1 cellular context compared by ENCODE assay signal in the genomic region with DNA sequence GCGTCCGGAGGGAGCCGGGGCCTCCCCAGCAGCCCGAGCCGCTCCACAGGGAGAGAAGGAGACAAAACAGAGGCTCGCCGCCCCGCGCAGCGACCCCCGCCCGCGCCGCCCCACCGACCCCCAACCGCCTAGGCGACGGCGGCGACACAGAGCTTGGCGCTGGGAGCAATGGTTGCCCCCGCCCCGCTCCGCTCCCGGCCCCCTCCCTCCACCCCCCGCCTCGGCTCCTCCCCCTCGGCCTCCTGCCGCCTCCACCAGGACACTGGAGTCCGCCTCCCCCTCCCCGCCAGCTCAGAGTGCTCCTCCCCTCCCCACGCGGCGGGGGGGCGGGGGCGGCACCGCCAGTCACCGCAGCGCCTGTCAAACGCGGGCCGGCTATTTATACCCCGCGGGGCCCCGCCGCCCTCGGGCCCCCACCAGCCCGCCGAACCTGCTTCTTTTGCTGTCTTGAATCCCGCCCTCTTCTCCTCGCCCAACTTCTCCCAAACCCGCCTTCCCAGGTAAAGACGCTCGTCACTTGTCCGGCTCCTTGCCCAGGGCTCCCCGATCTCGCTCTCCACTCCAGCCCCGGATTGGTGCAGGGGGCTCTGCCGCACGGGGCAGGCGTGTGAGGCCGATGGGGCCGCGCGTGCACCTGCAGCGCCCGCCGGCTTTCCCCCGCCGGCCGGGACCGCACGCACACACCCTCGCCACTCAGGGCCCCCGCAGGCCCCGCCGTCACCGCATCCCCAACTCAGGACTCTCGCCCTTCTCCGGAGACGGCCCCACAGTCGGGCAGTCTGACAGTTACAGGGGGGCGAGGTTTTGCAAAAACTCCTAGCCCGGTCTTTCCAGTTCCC.
TF ChIP-seq lines count a peak whose summit lies in the region.

Gene ELF2 (minus strand): TSS at position 170 of the 839 bp plus-strand sequence. CDS start 39,517 bp downstream, outside the sequence.

TF ChIP-seq in HepG2, 621 proteins besides CTCF, POLR2A, EP300 and RAD21 (continued from another document and continues in another):
- TF ChIP-seq THRA (CRISPR knock-in tag; IDR thresholded peaks at IDR 0.05; ENCODE audit: borderline replicate concordance) (no peak), ZGPAT (CRISPR knock-in tag; IDR thresholded peaks at IDR 0.05) (peak; percentile 5; the same call in 1 of the 2 replicates), ZNF891 (CRISPR knock-in tag; IDR thresholded peaks at IDR 0.05) (no peak), PATZ1 (CRISPR knock-in tag; IDR thresholded peaks at IDR 0.05) (peak; percentile 97), KDM5B (CRISPR knock-in tag; IDR thresholded peaks at IDR 0.05; ENCODE audit: borderline replicate concordance) (0 out of 2 replicates have a peak, but pooled peaks have one; percentile 14), ZNF256 (CRISPR knock-in tag; conservative IDR thresholded peaks at IDR 0.05) (no peak), AHR (CRISPR knock-in tag; IDR thresholded peaks at IDR 0.05) (no peak), KLF16 (CRISPR knock-in tag; IDR thresholded peaks at IDR 0.05) (peak in 1 of 2 experiments; percentile 54; a peak in 1 of 4 replicates), TGIF2 (CRISPR knock-in tag; IDR thresholded peaks at IDR 0.05) (peak; percentile 91), MAZ (IDR thresholded peaks at IDR 0.05; ENCODE audit: borderline replicate concordance, low read depth, low read length) (peak; percentile 77), MAZ (CRISPR knock-in tag; IDR thresholded peaks at IDR 0.05; ENCODE audit: low read depth) (no peak), NKX3-1 (CRISPR knock-in tag; IDR thresholded peaks at IDR 0.05) (peak; percentile 14; the same call in 1 of the 2 replicates), FOXK1 (CRISPR knock-in tag; IDR thresholded peaks at IDR 0.05; ENCODE audit: borderline replicate concordance, low read depth) (no peak), ARID3A (IDR thresholded peaks at IDR 0.05; ENCODE audit: low read depth, low read length) (no peak), NFIB (CRISPR knock-in tag; IDR thresholded peaks at IDR 0.05; ENCODE audit: borderline replicate concordance) (0 out of 2 replicates have a peak, but pooled peaks have one; percentile 5), E2F5 (CRISPR knock-in tag; conservative IDR thresholded peaks at IDR 0.05) (no peak), SP5 (CRISPR knock-in tag; IDR thresholded peaks at IDR 0.05; ENCODE audit: borderline replicate concordance, low read depth) (peak; percentile 88), ZNF263 (CRISPR knock-in tag; IDR thresholded peaks at IDR 0.05) (peak; percentile 55; the same call in 1 of the 2 replicates), ZNF768 (CRISPR knock-in tag; IDR thresholded peaks at IDR 0.05) (no peak), RELA (CRISPR knock-in tag; IDR thresholded peaks at IDR 0.05) (no peak), TP53 (CRISPR knock-in tag; conservative IDR thresholded peaks at IDR 0.05) (no peak), ZNF124 (CRISPR knock-in tag; IDR thresholded peaks at IDR 0.05) (no peak), SMAD3 (CRISPR knock-in tag; IDR thresholded peaks at IDR 0.05) (no peak), EEA1 (CRISPR knock-in tag; IDR thresholded peaks at IDR 0.05; ENCODE audit: borderline replicate concordance) (no peak), ZNF672 (CRISPR knock-in tag; IDR thresholded peaks at IDR 0.05) (no peak), SNAI1 (CRISPR knock-in tag; IDR thresholded peaks at IDR 0.05; ENCODE audit: borderline replicate concordance) (no peak), ELF1 (CRISPR knock-in tag; IDR thresholded peaks at IDR 0.05) (no peak), ZSCAN20 (CRISPR knock-in tag; IDR thresholded peaks at IDR 0.05; ENCODE audit: borderline replicate concordance) (0 out of 2 replicates have a peak, but pooled peaks have one; percentile 38), MEIS2 (CRISPR knock-in tag; IDR thresholded peaks at IDR 0.05) (peak; percentile 13; the same call in 1 of the 2 replicates), MYPOP (CRISPR knock-in tag; IDR thresholded peaks at IDR 0.05) (no peak), SRY (CRISPR knock-in tag; IDR thresholded peaks at IDR 0.05) (no peak), CBFB (CRISPR knock-in tag; IDR thresholded peaks at IDR 0.05) (0 out of 2 replicates have a peak, but pooled peaks have one; percentile 21), SRSF1 (optimal IDR thresholded peaks at IDR 0.05; ENCODE audit: low read depth, low read length) (peak; percentile 7), NONO (IDR thresholded peaks at IDR 0.05) (no peak), NONO (CRISPR knock-in tag; conservative IDR thresholded peaks at IDR 0.05) (no peak), ZNF121 (CRISPR knock-in tag; IDR thresholded peaks at IDR 0.05) (no peak), ZNF510 (CRISPR knock-in tag; IDR thresholded peaks at IDR 0.05; ENCODE audit: low read depth) (no peak), ZNF282 (IDR thresholded peaks at IDR 0.05; ENCODE audit: partially characterized antibody) (no peak), SAP130 (CRISPR knock-in tag; IDR thresholded peaks at IDR 0.05; ENCODE audit: low read depth) (peak; percentile 63), SOX13 (IDR thresholded peaks at IDR 0.05) (no peak), SOX13 (CRISPR knock-in tag; conservative IDR thresholded peaks at IDR 0.05 in 1 of 2, IDR thresholded peaks at IDR 0.05 in 1 of 2) (peak in 1 of 2 experiments; percentile 32; a peak in 1 of 4 replicates), ZNF17 (CRISPR knock-in tag; IDR thresholded peaks at IDR 0.05) (no peak), MIER3 (CRISPR knock-in tag; IDR thresholded peaks at IDR 0.05; ENCODE audit: borderline replicate concordance) (no peak), SRSF4 (IDR thresholded peaks at IDR 0.05; ENCODE audit: low read depth, low read length, poor library complexity, severe bottlenecking) (no peak), FOSL2 (CRISPR knock-in tag; IDR thresholded peaks at IDR 0.05) (0 out of 2 replicates have a peak, but pooled peaks have one; percentile 41), GABPB1 (CRISPR knock-in tag; IDR thresholded peaks at IDR 0.05) (0 out of 2 replicates have a peak, but pooled peaks have one; percentile 41), ZSCAN29 (CRISPR knock-in tag; conservative IDR thresholded peaks at IDR 0.05) (no peak), HDAC1 (CRISPR knock-in tag; IDR thresholded peaks at IDR 0.05) (peak; percentile 15; the same call in 1 of the 2 replicates), NFKB2 (CRISPR knock-in tag; IDR thresholded peaks at IDR 0.05; ENCODE audit: borderline replicate concordance) (peak; percentile 16; the same call in 1 of the 2 replicates), ZBTB14 (CRISPR knock-in tag; IDR thresholded peaks at IDR 0.05) (0 out of 2 replicates have a peak, but pooled peaks have one; percentile 25)
- TF ChIP-seq, protein P1, sequence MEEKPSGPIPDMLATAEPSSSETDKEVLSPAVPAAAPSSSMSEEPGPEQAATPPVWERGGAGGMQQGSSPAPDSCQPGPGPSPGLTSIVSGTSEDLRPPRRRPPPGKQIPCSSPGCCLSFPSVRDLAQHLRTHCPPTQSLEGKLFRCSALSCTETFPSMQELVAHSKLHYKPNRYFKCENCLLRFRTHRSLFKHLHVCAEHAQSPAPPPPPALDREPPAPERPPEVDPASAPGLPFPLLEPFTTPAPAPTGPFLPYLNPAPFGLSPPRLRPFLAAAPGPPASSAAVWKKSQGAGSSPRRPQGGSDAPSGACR (CRISPR knock-in tag; IDR thresholded peaks at IDR 0.05): 0 out of 2 replicates have a peak, but pooled peaks have one; percentile 58
- TF ChIP-seq, protein P2, sequence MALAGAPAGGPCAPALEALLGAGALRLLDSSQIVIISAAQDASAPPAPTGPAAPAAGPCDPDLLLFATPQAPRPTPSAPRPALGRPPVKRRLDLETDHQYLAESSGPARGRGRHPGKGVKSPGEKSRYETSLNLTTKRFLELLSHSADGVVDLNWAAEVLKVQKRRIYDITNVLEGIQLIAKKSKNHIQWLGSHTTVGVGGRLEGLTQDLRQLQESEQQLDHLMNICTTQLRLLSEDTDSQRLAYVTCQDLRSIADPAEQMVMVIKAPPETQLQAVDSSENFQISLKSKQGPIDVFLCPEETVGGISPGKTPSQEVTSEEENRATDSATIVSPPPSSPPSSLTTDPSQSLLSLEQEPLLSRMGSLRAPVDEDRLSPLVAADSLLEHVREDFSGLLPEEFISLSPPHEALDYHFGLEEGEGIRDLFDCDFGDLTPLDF (CRISPR knock-in tag; IDR thresholded peaks at IDR 0.05): no peak
- TF ChIP-seq, protein P3, sequence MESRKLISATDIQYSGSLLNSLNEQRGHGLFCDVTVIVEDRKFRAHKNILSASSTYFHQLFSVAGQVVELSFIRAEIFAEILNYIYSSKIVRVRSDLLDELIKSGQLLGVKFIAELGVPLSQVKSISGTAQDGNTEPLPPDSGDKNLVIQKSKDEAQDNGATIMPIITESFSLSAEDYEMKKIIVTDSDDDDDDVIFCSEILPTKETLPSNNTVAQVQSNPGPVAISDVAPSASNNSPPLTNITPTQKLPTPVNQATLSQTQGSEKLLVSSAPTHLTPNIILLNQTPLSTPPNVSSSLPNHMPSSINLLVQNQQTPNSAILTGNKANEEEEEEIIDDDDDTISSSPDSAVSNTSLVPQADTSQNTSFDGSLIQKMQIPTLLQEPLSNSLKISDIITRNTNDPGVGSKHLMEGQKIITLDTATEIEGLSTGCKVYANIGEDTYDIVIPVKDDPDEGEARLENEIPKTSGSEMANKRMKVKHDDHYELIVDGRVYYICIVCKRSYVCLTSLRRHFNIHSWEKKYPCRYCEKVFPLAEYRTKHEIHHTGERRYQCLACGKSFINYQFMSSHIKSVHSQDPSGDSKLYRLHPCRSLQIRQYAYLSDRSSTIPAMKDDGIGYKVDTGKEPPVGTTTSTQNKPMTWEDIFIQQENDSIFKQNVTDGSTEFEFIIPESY (CRISPR knock-in tag; IDR thresholded peaks at IDR 0.05): no peak
